Comparison of ENCODE assay signal across 23 cellular contexts in genomic region chr11:20467458-20468185, GRCh38.
DNase-seq lines count a peak whose midpoint lies in the region; ATAC-seq lines count a peak whose summit lies in the region.
"Had no signal": no experiment of that assay in that cellular context is flagged by ENCODE, and none has a peak within 500 bp of the region (broad histone marks: within the 10 kb centered on the region; RNA-seq: fewer than 3 reads in every experiment).

No MANE protein-coding gene starts in this region.

- 95% methylated on average over 5 of the region's 6 CpGs for WGBS in mesenchymal stem cell

- peaks cover 12 to 23% of the 10 kb centered on the region in 2 donors for H3K36me3 Mint-ChIP-seq in activated T-cell treated with anti-CD3 and anti-CD28 coated beads, Interleukin-2, amount 50 U/mL, for 72 hours (ENCODE audit: insufficient read depth in 2 of 2)
- H3K36me3 Mint-ChIP-seq in stimulated activated memory B cell treated with anti-CD40 and anti-IgM and Interleukin-4, amounts not matched to agents 10 μg/mL and 1 μg/mL and 100 μg/mL, for 72 hours, result peaks cover 64% of the 10 kb centered on the region
- peaks cover 19% of the 10 kb centered on the region for H3K36me3 Mint-ChIP-seq in effector memory CD8-positive, alpha-beta T cell (ENCODE audit: insufficient read depth)

- no peak overlapping the region for H3K27ac ChIP-seq in mesenchymal stem cell (ENCODE audit: low read length, poor library complexity, severe bottlenecking)
- H3K27ac ChIP-seq: HL-60, RWPE1 had no signal

- no peak overlapping the region for H2BK12ac ChIP-seq in mesenchymal stem cell (ENCODE audit: low read length in 2 of 2)

- peaks cover 4% of the 10 kb centered on the region for H3K9me3 ChIP-seq in mesenchymal stem cell (ENCODE audit: control insufficient read depth, low read length)
- H3K9me3 ChIP-seq: MG63 had no signal

- no peak overlapping the region for H2BK15ac ChIP-seq in mesenchymal stem cell (ENCODE audit: low read depth, poor library complexity, severe bottlenecking)

- no peak overlapping the region for H4K8ac ChIP-seq in mesenchymal stem cell (ENCODE audit: low read length)

- H3K14ac ChIP-seq in mesenchymal stem cell (ENCODE audit: low read length in 2 of 2), result no peak overlapping the region

- H3K9ac ChIP-seq in mesenchymal stem cell (ENCODE audit: low read length), result no peak overlapping the region

- peaks cover 0 to 30% of the 10 kb centered on the region in 2 experiments for H3K36me3 ChIP-seq in mesenchymal stem cell (ENCODE audit: control insufficient read depth in 1 of 2, insufficient read depth in 2 of 2, low read depth in 1 of 2, low read length in 2 of 2)

- no peak overlapping the region for H3K4me3 ChIP-seq in mesenchymal stem cell (ENCODE audit: insufficient read depth in 1 of 2, low read depth in 1 of 2, low read length in 2 of 2)
- H3K4me3 ChIP-seq: MG63 had no signal

- peak overlapping the region; percentile 16 for H3K27ac Mint-ChIP-seq in activated T-cell treated with anti-CD3 and anti-CD28 coated beads, Interleukin-2, amount 50 U/mL, for 72 hours
- H3K27ac Mint-ChIP-seq in stimulated activated memory B cell treated with anti-CD40 and anti-IgM and Interleukin-4, amounts not matched to agents 10 μg/mL and 1 μg/mL and 100 μg/mL, for 72 hours, result peak overlapping the region; percentile 3
- H3K27ac Mint-ChIP-seq in effector memory CD8-positive, alpha-beta T cell, result no peak overlapping the region

- H3K23ac ChIP-seq in mesenchymal stem cell (ENCODE audit: low read length in 2 of 2), result no peak overlapping the region

- no peak overlapping the region for H2BK120ac ChIP-seq in mesenchymal stem cell (ENCODE audit: low read depth, low read length)

- H3K18ac ChIP-seq in mesenchymal stem cell (ENCODE audit: low read depth in 1 of 2, low read length in 2 of 2), result no peak overlapping the region

- H2AFZ ChIP-seq in mesenchymal stem cell (ENCODE audit: low read depth, low read length), result no peak overlapping the region

- no peak for ATAC-seq in activated T-cell treated with anti-CD3 and anti-CD28 coated beads, Interleukin-2, amount 50 U/mL, for 72 hours (replicated peaks in 1 of 2)
- ATAC-seq in stimulated activated memory B cell treated with anti-CD40 and anti-IgM and Interleukin-4, amounts not matched to agents 10 μg/mL and 1 μg/mL and 100 μg/mL, for 72 hours, result no peak
- ATAC-seq in effector memory CD8-positive, alpha-beta T cell (replicated peaks), result no peak
- ATAC-seq: PC-3, SK-N-SH treated with all-trans-retinoic acid at 6 μM for 48 hours had no signal

- no peak overlapping the region for H3K4me2 ChIP-seq in mesenchymal stem cell (ENCODE audit: low read length, poor library complexity, severe bottlenecking)

- DNase-seq in activated T-cell treated with anti-CD3 and anti-CD28 coated beads, Interleukin-2, amount 50 U/mL, for 72 hours, result no peak
- no peak for DNase-seq in activated T-cell treated with anti-CD3 and anti-CD28 coated beads, Interleukin-2, amount 50 U/mL, for 48 hours
- DNase-seq in NCI-H82 treated with DMSO at 0.1 percent for 48 hours (lab: John Stamatoyannopoulos, UW; ENCODE audit: unreplicated experiment) (peak; percentile 83), fibroblast of peridontal ligament (ENCODE audit: extremely low read depth) (peak; percentile 23), T-helper 9 cell (no peak), mesenchymal stem cell (no peak)
- DNase-seq in effector memory CD8-positive, alpha-beta T cell, result no peak
- DNase-seq: 8988T, COR-L47, DMS153, GF-D8, Karpas-422, MG63, NCI-H146, NCI-H2029 treated with DMSO at 0.1 percent for 48 hours, NCI-H774, PC-3, SIG-M5 had no signal

- H3K27me3 Mint-ChIP-seq in activated T-cell treated with anti-CD3 and anti-CD28 coated beads, Interleukin-2, amount 50 U/mL, for 72 hours (ENCODE audit: low read depth), result no peaks in the 10 kb centered on the region
- H3K27me3 Mint-ChIP-seq in stimulated activated memory B cell treated with anti-CD40 and anti-IgM and Interleukin-4, amounts not matched to agents 10 μg/mL and 1 μg/mL and 100 μg/mL, for 72 hours, result no peaks in the 10 kb centered on the region
- no peaks in the 10 kb centered on the region for H3K27me3 Mint-ChIP-seq in effector memory CD8-positive, alpha-beta T cell

- no peak overlapping the region for H3K4me3 Mint-ChIP-seq in activated T-cell treated with anti-CD3 and anti-CD28 coated beads, Interleukin-2, amount 50 U/mL, for 72 hours
- no peak overlapping the region for H3K4me3 Mint-ChIP-seq in stimulated activated memory B cell treated with anti-CD40 and anti-IgM and Interleukin-4, amounts not matched to agents 10 μg/mL and 1 μg/mL and 100 μg/mL, for 72 hours
- no peak overlapping the region for H3K4me3 Mint-ChIP-seq in effector memory CD8-positive, alpha-beta T cell
- H3K4me3 Mint-ChIP-seq: CD14-positive monocyte had no signal

- no peaks in the 10 kb centered on the region for H3K4me1 Mint-ChIP-seq in activated T-cell treated with anti-CD3 and anti-CD28 coated beads, Interleukin-2, amount 50 U/mL, for 72 hours (ENCODE audit: low read depth)
- no peaks in the 10 kb centered on the region for H3K4me1 Mint-ChIP-seq in stimulated activated memory B cell treated with anti-CD40 and anti-IgM and Interleukin-4, amounts not matched to agents 10 μg/mL and 1 μg/mL and 100 μg/mL, for 72 hours
- H3K4me1 Mint-ChIP-seq in effector memory CD8-positive, alpha-beta T cell (ENCODE audit: low read depth in 2 of 2), result no peaks in the 10 kb centered on the region
- H3K4me1 Mint-ChIP-seq: CD14-positive monocyte had no signal

- H2AK5ac ChIP-seq in mesenchymal stem cell (ENCODE audit: low read length, severe bottlenecking), result no peak overlapping the region

- H3K27me3 ChIP-seq in mesenchymal stem cell (ENCODE audit: control insufficient read depth in 1 of 2, insufficient read depth in 1 of 2, low read length in 2 of 2), result no peaks in the 10 kb centered on the region
- H3K27me3 ChIP-seq: MG63 had no signal

- no peak overlapping the region for H4K91ac ChIP-seq in mesenchymal stem cell (ENCODE audit: low read length)

- no peak overlapping the region for H2BK5ac ChIP-seq in mesenchymal stem cell (ENCODE audit: low read depth, low read length, poor library complexity, severe bottlenecking)

- H3K79me1 ChIP-seq in mesenchymal stem cell (replicated peaks; ENCODE audit: low read length, poor library complexity, severe bottlenecking), result peaks cover 4% of the 10 kb centered on the region

- no peaks in the 10 kb centered on the region for H3K4me1 ChIP-seq in mesenchymal stem cell (ENCODE audit: control insufficient read depth, insufficient read depth, low read depth, low read length)

- no peaks in the 10 kb centered on the region for H3K9me3 Mint-ChIP-seq in activated T-cell treated with anti-CD3 and anti-CD28 coated beads, Interleukin-2, amount 50 U/mL, for 72 hours
- H3K9me3 Mint-ChIP-seq in stimulated activated memory B cell treated with anti-CD40 and anti-IgM and Interleukin-4, amounts not matched to agents 10 μg/mL and 1 μg/mL and 100 μg/mL, for 72 hours, result peaks cover 3% of the 10 kb centered on the region
- no peaks in the 10 kb centered on the region for H3K9me3 Mint-ChIP-seq in effector memory CD8-positive, alpha-beta T cell

- no peak overlapping the region for H3K4ac ChIP-seq in mesenchymal stem cell (ENCODE audit: low read depth in 1 of 2, low read length in 2 of 2)

Comparison
In these comparisons a context has a peak if more than half of its experiments do, and no peak if none do; other contexts are left out.
1. DNase-seq: peak in NCI-H82 treated with DMSO at 0.1 percent for 48 hours (single experiment) and fibroblast of peridontal ligament (single experiment); none in activated T-cell treated with anti-CD3 and anti-CD28 coated beads, Interleukin-2, amount 50 U/mL, for 72 hours (0 of 2), activated T-cell treated with anti-CD3 and anti-CD28 coated beads, Interleukin-2, amount 50 U/mL, for 48 hours (0 of 2), T-helper 9 cell (single experiment), mesenchymal stem cell (single experiment) and effector memory CD8-positive, alpha-beta T cell (0 of 3).
2. H3K27ac Mint-ChIP-seq: peak in activated T-cell treated with anti-CD3 and anti-CD28 coated beads, Interleukin-2, amount 50 U/mL, for 72 hours (single experiment) and stimulated activated memory B cell treated with anti-CD40 and anti-IgM and Interleukin-4, amounts not matched to agents 10 μg/mL and 1 μg/mL and 100 μg/mL, for 72 hours (single experiment); none in effector memory CD8-positive, alpha-beta T cell (0 of 2).